ENCODE assay signal across 29 cellular contexts in genomic region chr9:6121707-6122106, GRCh38.
"Had no signal": no experiment of that assay in that cellular context is flagged by ENCODE, and none has a peak within 500 bp of the region (broad histone marks: within the 10 kb centered on the region; RNA-seq: fewer than 3 reads in every experiment).

No MANE protein-coding gene starts in this region.

- H3K4me1 Mint-ChIP-seq: memory B cell; mesothelial cell of epicardium; naive thymus-derived CD4-positive, alpha-beta T cell; neural progenitor cell had no signal

- H3K9me3 Mint-ChIP-seq: dendritic cell treated with granulocyte-macrophage colony-stimulating factor and Interleukin-4, amounts not matched to agents 40 ng/mL and 50 ng/mL, for 4 days; effector memory CD8-positive, alpha-beta T cell; memory B cell; mesothelial cell of epicardium; nephron; neural progenitor cell had no signal

- H3K36me3 Mint-ChIP-seq: memory B cell; mesothelial cell of epicardium; naive thymus-derived CD4-positive, alpha-beta T cell; neural progenitor cell had no signal

- H3K4me2 ChIP-seq: hepatocyte, neural progenitor cell had no signal

- H3K27me3 Mint-ChIP-seq: progenitor cell of endocrine pancreas had no signal

- H3K9ac ChIP-seq: neural progenitor cell, parathyroid adenoma had no signal

- H3K4me3 ChIP-seq: colonic mucosa, gastrocnemius medialis, hepatocyte, left lung, lower lobe of right lung, neural progenitor cell, right lobe of liver, stomach, thyroid gland, vagina had no signal

- H3K27ac ChIP-seq: colonic mucosa, gastrocnemius medialis, hepatocyte, left lung, lower lobe of right lung, neural progenitor cell, parathyroid adenoma, right lobe of liver, stomach, thyroid gland, vagina had no signal

- H2AFZ ChIP-seq: hepatocyte, neural progenitor cell, parathyroid adenoma had no signal

- DNase-seq: colonic mucosa; effector memory CD8-positive, alpha-beta T cell; foreskin fibroblast; gastrocnemius medialis; head of caudate nucleus; left cardiac atrium; left lung; lower lobe of right lung; naive thymus-derived CD4-positive, alpha-beta T cell; right lobe of liver; small intestine; stimulated activated CD4-positive, alpha-beta T cell treated with anti-CD3 and anti-CD28 coated beads, Interleukin-12 subunit alpha, Interleukin-12 subunit beta, amount 100 ng/mL, for 4 hours; stimulated activated CD4-positive, alpha-beta T cell treated with anti-CD3 and anti-CD28 coated beads, Interleukin-1b, Interleukin-23, amount 100 ng/mL, for 48 hours; stimulated activated CD4-positive, alpha-beta T cell treated with anti-CD3 and anti-CD28 coated beads, Interleukin-4, amount 100 ng/mL, for 1 hour; stimulated activated CD8-positive, alpha-beta memory T cell treated with anti-CD3 and anti-CD28 coated beads, Interleukin-4, amount 100 ng/mL, for 48 hours; stimulated activated naive CD4-positive, alpha-beta T cell treated with Interleukin-2 at 50 U/mL for 16 hours; stomach; thyroid gland; trophoblast cell had no signal

- FAIRE-seq: endometrium, small intestine had no signal

- H3K4me3 Mint-ChIP-seq: dendritic cell treated with granulocyte-macrophage colony-stimulating factor and Interleukin-4, amounts not matched to agents 40 ng/mL and 50 ng/mL, for 4 days; effector memory CD8-positive, alpha-beta T cell; memory B cell; mesothelial cell of epicardium; naive thymus-derived CD4-positive, alpha-beta T cell; nephron; neural progenitor cell had no signal

- H3K36me3 ChIP-seq: colonic mucosa, gastrocnemius medialis, left lung, lower lobe of right lung, neural progenitor cell, right lobe of liver, stomach, thyroid gland, vagina had no signal

- H3K27ac Mint-ChIP-seq: dendritic cell treated with granulocyte-macrophage colony-stimulating factor and Interleukin-4, amounts not matched to agents 40 ng/mL and 50 ng/mL, for 4 days; effector memory CD8-positive, alpha-beta T cell; memory B cell; mesothelial cell of epicardium; naive thymus-derived CD4-positive, alpha-beta T cell; nephron; neural progenitor cell; progenitor cell of endocrine pancreas had no signal

- H3K79me2 ChIP-seq: hepatocyte, parathyroid adenoma had no signal

- ATAC-seq: effector memory CD8-positive, alpha-beta T cell; gastrocnemius medialis; left cardiac atrium; left lung; lower lobe of right lung; naive thymus-derived CD4-positive, alpha-beta T cell had no signal

- H3K9me3 ChIP-seq: colonic mucosa, gastrocnemius medialis, left lung, lower lobe of right lung, right lobe of liver, stomach, thyroid gland, vagina had no signal

- H3K4me1 ChIP-seq: colonic mucosa, left lung, lower lobe of right lung, neural progenitor cell, parathyroid adenoma, right lobe of liver, stomach, thyroid gland, vagina had no signal

- H3K27me3 ChIP-seq: colonic mucosa, gastrocnemius medialis, hepatocyte, neural progenitor cell, right lobe of liver, stomach, thyroid gland, vagina had no signal
